24 cellular contexts compared by ENCODE assay signal in genomic region chr17:81138500-81138899, GRCh38. TPM values are rescaled to one million over a fixed set of nuclear protein-coding genes. Genes with fewer than 3 reads are reported as not detected.
DNase-seq lines count a peak whose midpoint lies in the region; FAIRE-seq and TF ChIP-seq lines count a peak whose summit lies in the region.
"Had no signal": no experiment of that assay in that cellular context is flagged by ENCODE, and none has a peak within 500 bp of the region (broad histone marks: within the 10 kb centered on the region; RNA-seq: fewer than 3 reads in every experiment).

No MANE protein-coding gene starts in this region.

- H3K9me3 Mint-ChIP-seq in activated CD4-positive, alpha-beta T cell treated with anti-CD3 and anti-CD28 coated beads, Interleukin-2, amount 10 ng/mL, durations not matched to agents 24 days and 14 days = peaks cover 13% of the 10 kb centered on the region
- no peaks in the 10 kb centered on the region for H3K9me3 Mint-ChIP-seq in type B pancreatic cell
- H3K9me3 Mint-ChIP-seq: IgD-negative memory B cell had no signal

- no peaks in the 10 kb centered on the region for H3K36me3 ChIP-seq in small intestine (ENCODE audit: control insufficient read depth in 2 of 2, insufficient read depth in 2 of 2, low read length in 2 of 2)
- H3K36me3 ChIP-seq: MG63 had no signal

- 93 to 94% (median 93%) methylated on average over 25 of the region's 25 CpGs for WGBS in small intestine, 3 donors

- H3K27ac ChIP-seq in angular gyrus (ENCODE audit: low read depth, low read length) (peak overlapping the region; percentile 4), layer of hippocampus (ENCODE audit: low read depth, low read length) (peak overlapping the region; percentile 27), small intestine (ENCODE audit: low read depth in 1 of 2, low read length in 1 of 2) (no peak overlapping the region)
- H3K27ac ChIP-seq: 22Rv1, HL-60 had no signal

- intact Hi-C loops in activated CD4-positive, alpha-beta T cell treated with anti-CD3 and anti-CD28 coated beads, Interleukin-2, amount 10 ng/mL, durations not matched to agents 24 days and 14 days (cut with micrococcal nuclease) = no loop called here

- TF ChIP-seq CTCF in type B pancreatic cell (conservative IDR thresholded peaks at IDR 0.05) = no peak

- DNase-seq in activated CD4-positive, alpha-beta T cell treated with anti-CD3 and anti-CD28 coated beads, Interleukin-2, amount 10 ng/mL, durations not matched to agents 24 days and 14 days = no peak
- DNase-seq in activated CD4-positive, alpha-beta T cell treated with anti-CD3 and anti-CD28 coated beads for 4 hours = no peak
- DNase-seq in type B pancreatic cell (ENCODE audit: extremely low spot score, unreplicated experiment) = no peak
- DNase-seq in activated effector memory CD4-positive, alpha-beta T cell treated with anti-CD3 and anti-CD28 coated beads, Interleukin-2, amount 50 U/mL, for 16 hours = no peak
- DNase-seq in small intestine = no peak
- DNase-seq in KG1 (lab: John Stamatoyannopoulos, UW) = no peak
- DNase-seq: AML-193; DMS79 treated with DMSO at 0.1 percent for 48 hours; H9; Kasumi-1; MG63; NCI-H1048; NCI-H2081 treated with DMSO at 0.1 percent for 48 hours; NCI-H748 treated with DMSO at 0.1 percent for 48 hours; NK-92 treated with Interleukin-12 subunit alpha and Interleukin-12 subunit beta, amount 100 ng/mL, for 24 hours; PC-3 had no signal

- H3K36me3 Mint-ChIP-seq in activated CD4-positive, alpha-beta T cell treated with anti-CD3 and anti-CD28 coated beads, Interleukin-2, amount 10 ng/mL, durations not matched to agents 24 days and 14 days (ENCODE audit: low read depth) = no peaks in the 10 kb centered on the region
- no peaks in the 10 kb centered on the region for H3K36me3 Mint-ChIP-seq in type B pancreatic cell

- no peaks in the 10 kb centered on the region for H3K4me1 Mint-ChIP-seq in activated CD4-positive, alpha-beta T cell treated with anti-CD3 and anti-CD28 coated beads, Interleukin-2, amount 10 ng/mL, durations not matched to agents 24 days and 14 days
- no peaks in the 10 kb centered on the region for H3K4me1 Mint-ChIP-seq in type B pancreatic cell (ENCODE audit: unreplicated experiment)
- H3K4me1 Mint-ChIP-seq: IgD-negative memory B cell had no signal

- H3K27ac Mint-ChIP-seq in activated CD4-positive, alpha-beta T cell treated with anti-CD3 and anti-CD28 coated beads, Interleukin-2, amount 10 ng/mL, durations not matched to agents 24 days and 14 days = peak overlapping the region; percentile 10
- H3K27ac Mint-ChIP-seq in type B pancreatic cell = peak overlapping the region; percentile 58
- H3K27ac Mint-ChIP-seq: IgD-negative memory B cell had no signal

- H3K4me1 ChIP-seq in small intestine (ENCODE audit: control insufficient read depth in 2 of 2, insufficient read depth in 1 of 2, low read depth in 1 of 2, low read length in 1 of 2) = no peaks in the 10 kb centered on the region

- no peak overlapping the region for H3K4me3 ChIP-seq in small intestine (ENCODE audit: low read depth in 1 of 2, low read length in 2 of 2)
- H3K4me3 ChIP-seq: MG63 had no signal

- FAIRE-seq in small intestine (lab: Jason Lieb, UNC) = no peak

- H3K27me3 ChIP-seq in layer of hippocampus (ENCODE audit: control insufficient read depth, insufficient read depth, low read length) = no peaks in the 10 kb centered on the region
- no peaks in the 10 kb centered on the region for H3K27me3 ChIP-seq in small intestine (ENCODE audit: control insufficient read depth in 2 of 2, insufficient read depth in 2 of 2, low read length in 2 of 2)
- H3K27me3 ChIP-seq: MG63 had no signal

- H3K9me3 ChIP-seq in small intestine (ENCODE audit: control insufficient read depth, low read depth) = no peaks in the 10 kb centered on the region
- H3K9me3 ChIP-seq: MG63 had no signal

- no peaks in the 10 kb centered on the region for H3K27me3 Mint-ChIP-seq in activated CD4-positive, alpha-beta T cell treated with anti-CD3 and anti-CD28 coated beads, Interleukin-2, amount 10 ng/mL, durations not matched to agents 24 days and 14 days
- no peaks in the 10 kb centered on the region for H3K27me3 Mint-ChIP-seq in type B pancreatic cell

- no peak overlapping the region for H3K4me3 Mint-ChIP-seq in activated CD4-positive, alpha-beta T cell treated with anti-CD3 and anti-CD28 coated beads, Interleukin-2, amount 10 ng/mL, durations not matched to agents 24 days and 14 days
- no peak overlapping the region for H3K4me3 Mint-ChIP-seq in type B pancreatic cell
- H3K4me3 Mint-ChIP-seq: CD14-positive monocyte had no signal

RNA-seq across cellular contexts. Expression of gene PVALEF, which starts 26.8 kb away (rescaled TPM):
- total RNA-seq in activated CD4-positive, alpha-beta T cell treated with anti-CD3 and anti-CD28 coated beads, Interleukin-2, amount 10 ng/mL, durations not matched to agents 24 days and 14 days = not detected in 2 replicates
- total RNA-seq in type B pancreatic cell (ENCODE audit: low replicate concordance) = 0.21 TPM in 1 of 2 replicates, not detected in the other
- polyA plus RNA-seq in small intestine = not detected
- total RNA-seq: H9, HT1080, NCI-H460, PC-3 had no signal
- polyA plus RNA-seq: CD14-positive monocyte, IgD-negative memory B cell had no signal

RNA-seq across cellular contexts. Expression of gene AATK, which starts 27.5 kb away (rescaled TPM):
- 0.42 and 0.78 TPM in 2 replicates for total RNA-seq in activated CD4-positive, alpha-beta T cell treated with anti-CD3 and anti-CD28 coated beads, Interleukin-2, amount 10 ng/mL, durations not matched to agents 24 days and 14 days
- 4.6 and 6.4 TPM in 2 replicates for total RNA-seq in type B pancreatic cell (ENCODE audit: low replicate concordance)
- polyA plus RNA-seq in small intestine = 100 to 1,000 TPM in 1 of 3 donors, 10 to 100 TPM in 2; 33.1 to 118 (median 98.1) TPM

Comparison
In these comparisons a context has a peak if more than half of its experiments do, and no peak if none do; other contexts are left out.
1. H3K27ac ChIP-seq: peak in angular gyrus (single experiment) and layer of hippocampus (single experiment); none in small intestine (0 of 2).